ENCODE assay signal across 23 cellular contexts in the genomic region with DNA sequence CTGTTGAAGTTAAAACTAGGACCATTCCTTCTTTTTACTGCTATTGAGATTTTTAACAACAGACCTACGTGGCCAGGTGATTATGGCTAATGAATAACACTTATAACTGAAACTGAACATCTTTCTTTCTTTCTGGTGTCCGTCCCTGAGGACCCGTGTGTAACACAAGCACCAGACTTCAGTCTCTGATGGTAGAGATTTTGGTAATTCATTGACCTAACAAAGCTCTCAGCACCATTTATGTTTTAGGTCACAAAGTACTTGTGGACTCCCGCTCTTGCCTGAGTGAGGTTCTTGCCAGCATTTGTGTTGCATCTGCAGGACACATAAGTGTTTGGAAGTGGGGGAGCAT. TPM values are rescaled to one million over a fixed set of nuclear protein-coding genes. Genes with fewer than 3 reads are reported as not detected.
"Had no signal": no experiment of that assay in that cellular context is flagged by ENCODE, and none has a peak within 500 bp of the region (broad histone marks: within the 10 kb centered on the region; RNA-seq: fewer than 3 reads in every experiment).

No MANE protein-coding gene starts in this region.

- H3K9me3 ChIP-seq: ovary, psoas muscle, suprapubic skin, upper lobe of left lung had no signal

- H3K27me3 ChIP-seq: dorsolateral prefrontal cortex, ovary, suprapubic skin, upper lobe of left lung had no signal

- H3K27ac ChIP-seq: epithelial cell of prostate, ovary, psoas muscle, suprapubic skin, upper lobe of left lung had no signal

- H3K4me3 ChIP-seq: dorsolateral prefrontal cortex, ovary, psoas muscle, suprapubic skin, upper lobe of left lung had no signal

- H3K4me1 ChIP-seq: psoas muscle, suprapubic skin, upper lobe of left lung had no signal

- H3K36me3 Mint-ChIP-seq: activated CD8-positive, alpha-beta memory T cell treated with anti-CD3 and anti-CD28 coated beads, Interleukin-2, amount 10 ng/mL, durations not matched to agents 7 days and 5 days; activated naive CD8-positive, alpha-beta T cell treated with anti-CD3 and anti-CD28 coated beads for 36 hours; natural killer cell had no signal

- H3K36me3 ChIP-seq: ovary, suprapubic skin, upper lobe of left lung had no signal

- DNase-seq: activated B cell treated with CpG ODN at 0.5 μM for 24 hours; activated CD4-positive, alpha-beta memory T cell treated with anti-CD3 and anti-CD28 coated beads, Interleukin-2, amount 10 ng/mL, durations not matched to agents 7 days and 5 days; activated CD4-positive, alpha-beta T cell treated with anti-CD3 and anti-CD28 coated beads for 4 hours; activated CD8-positive, alpha-beta memory T cell treated with anti-CD3 and anti-CD28 coated beads, Interleukin-2, amount 10 ng/mL, durations not matched to agents 7 days and 5 days; activated naive CD8-positive, alpha-beta T cell treated with anti-CD3 and anti-CD28 coated beads for 36 hours; central memory CD4-positive, alpha-beta T cell; dorsolateral prefrontal cortex; hippocampal formation; left cardiac atrium; mesendoderm; natural killer cell; ovary; psoas muscle; right cardiac atrium; stimulated activated CD4-positive, alpha-beta T cell treated with anti-CD3 and anti-CD28 coated beads, Interleukin-15, amount 100 ng/mL, for 24 hours; stimulated activated CD4-positive, alpha-beta T cell treated with anti-CD3 and anti-CD28 coated beads, Interleukin-2, amount 100 ng/mL, for 48 hours; upper lobe of left lung had no signal

- ATAC-seq: activated CD8-positive, alpha-beta memory T cell treated with anti-CD3 and anti-CD28 coated beads, Interleukin-2, amount 10 ng/mL, durations not matched to agents 7 days and 5 days; natural killer cell; psoas muscle; right cardiac atrium had no signal

- H3K9me3 Mint-ChIP-seq: activated B cell treated with CpG ODN at 0.5 μM for 24 hours; activated CD4-positive, alpha-beta memory T cell treated with anti-CD3 and anti-CD28 coated beads, Interleukin-2, amount 10 ng/mL, durations not matched to agents 7 days and 5 days; activated naive CD8-positive, alpha-beta T cell treated with anti-CD3 and anti-CD28 coated beads for 36 hours had no signal

- H3K27ac Mint-ChIP-seq: activated B cell treated with CpG ODN at 0.5 μM for 24 hours; activated CD4-positive, alpha-beta memory T cell treated with anti-CD3 and anti-CD28 coated beads, Interleukin-2, amount 10 ng/mL, durations not matched to agents 7 days and 5 days; activated CD8-positive, alpha-beta memory T cell treated with anti-CD3 and anti-CD28 coated beads, Interleukin-2, amount 10 ng/mL, durations not matched to agents 7 days and 5 days; activated naive CD8-positive, alpha-beta T cell treated with anti-CD3 and anti-CD28 coated beads for 36 hours; natural killer cell; stimulated activated naive CD8-positive, alpha-beta T cell treated with anti-CD3 and anti-CD28 coated beads, Interleukin-15, Interleukin-2, amounts not matched to agents 100 ng/mL and 50 ng/mL, for 24 hours had no signal

RNA-seq across cellular contexts. Expression of gene TMEM229A, which starts 40.4 kb away (rescaled TPM):
- total RNA-seq: activated B cell treated with CpG ODN at 0.5 μM for 24 hours; activated CD4-positive, alpha-beta memory T cell treated with anti-CD3 and anti-CD28 coated beads, Interleukin-2, amount 10 ng/mL, durations not matched to agents 7 days and 5 days; activated CD8-positive, alpha-beta memory T cell treated with anti-CD3 and anti-CD28 coated beads, Interleukin-2, amount 10 ng/mL, durations not matched to agents 7 days and 5 days; activated naive CD8-positive, alpha-beta T cell treated with anti-CD3 and anti-CD28 coated beads for 36 hours; glomerular endothelial cell; lower leg skin; natural killer cell; psoas muscle; skeletal muscle tissue; suprapubic skin had no signal
